In genomic region chr3:40397912-40398311, GRCh38 we compare ENCODE assay signal across 17 cellular contexts. TPM values are rescaled to one million over a fixed set of nuclear protein-coding genes. Genes with fewer than 3 reads are reported as not detected.
"Had no signal": no experiment of that assay in that cellular context is flagged by ENCODE, and none has a peak within 500 bp of the region (broad histone marks: within the 10 kb centered on the region; RNA-seq: fewer than 3 reads in every experiment).

No MANE protein-coding gene starts in this region.

- H3K4me3 Mint-ChIP-seq: effector memory CD8-positive, alpha-beta T cell; naive thymus-derived CD8-positive, alpha-beta T cell; stimulated activated memory B cell treated with anti-CD40 and anti-IgM and Interleukin-4, amounts not matched to agents 10 μg/mL and 1 μg/mL and 100 μg/mL, for 72 hours; stimulated activated naive CD8-positive, alpha-beta T cell treated with anti-CD3 and anti-CD28 coated beads, Interleukin-15, Interleukin-2, amounts not matched to agents 100 ng/mL and 50 ng/mL, for 24 hours had no signal

- H3K4me2 ChIP-seq: hepatocyte had no signal

- H3K9me3 ChIP-seq: esophagus squamous epithelium, tibial artery, upper lobe of right lung, vagina had no signal

- H3K79me2 ChIP-seq: hepatocyte had no signal

- ATAC-seq: effector memory CD8-positive, alpha-beta T cell; left ventricle myocardium superior; naive thymus-derived CD8-positive, alpha-beta T cell; stimulated activated memory B cell treated with anti-CD40 and anti-IgM and Interleukin-4, amounts not matched to agents 10 μg/mL and 1 μg/mL and 100 μg/mL, for 72 hours; upper lobe of right lung had no signal

- DNase-seq: effector memory CD8-positive, alpha-beta T cell; esophagus squamous epithelium; head of caudate nucleus; left colon; left ventricle myocardium superior; mesenchymal stem cell; naive thymus-derived CD8-positive, alpha-beta T cell; stimulated activated CD4-positive, alpha-beta T cell treated with anti-CD3 and anti-CD28 coated beads, Interleukin-4, amount 100 ng/mL, for 1 hour; stimulated activated CD8-positive, alpha-beta memory T cell treated with anti-CD3 and anti-CD28 coated beads, Interleukin-4, amount 100 ng/mL, for 48 hours; tibial artery; upper lobe of right lung had no signal

- H3K27me3 ChIP-seq: esophagus squamous epithelium, hepatocyte, tibial artery, upper lobe of right lung, vagina had no signal

- H3K36me3 ChIP-seq: tibial artery, upper lobe of right lung, vagina had no signal

- H3K27ac Mint-ChIP-seq: effector memory CD8-positive, alpha-beta T cell; naive thymus-derived CD8-positive, alpha-beta T cell; stimulated activated memory B cell treated with anti-CD40 and anti-IgM and Interleukin-4, amounts not matched to agents 10 μg/mL and 1 μg/mL and 100 μg/mL, for 72 hours; stimulated activated naive CD8-positive, alpha-beta T cell treated with anti-CD3 and anti-CD28 coated beads, Interleukin-15, Interleukin-2, amounts not matched to agents 100 ng/mL and 50 ng/mL, for 24 hours had no signal

- H3K4me3 ChIP-seq: esophagus squamous epithelium, hepatocyte, lung, tibial artery, upper lobe of right lung, vagina had no signal

- H2AFZ ChIP-seq: hepatocyte had no signal

- H3K27me3 Mint-ChIP-seq: effector memory CD8-positive, alpha-beta T cell; stimulated activated memory B cell treated with anti-CD40 and anti-IgM and Interleukin-4, amounts not matched to agents 10 μg/mL and 1 μg/mL and 100 μg/mL, for 72 hours; stimulated activated naive CD8-positive, alpha-beta T cell treated with anti-CD3 and anti-CD28 coated beads, Interleukin-15, Interleukin-2, amounts not matched to agents 100 ng/mL and 50 ng/mL, for 24 hours had no signal

- H3K27ac ChIP-seq: esophagus squamous epithelium, hepatocyte, tibial artery, upper lobe of right lung, vagina had no signal

- H3K4me1 Mint-ChIP-seq: naive thymus-derived CD8-positive, alpha-beta T cell; stimulated activated memory B cell treated with anti-CD40 and anti-IgM and Interleukin-4, amounts not matched to agents 10 μg/mL and 1 μg/mL and 100 μg/mL, for 72 hours had no signal

- H3K4me1 ChIP-seq: esophagus squamous epithelium, tibial artery, upper lobe of right lung, vagina had no signal

- H3K9me3 Mint-ChIP-seq: effector memory CD8-positive, alpha-beta T cell; stimulated activated memory B cell treated with anti-CD40 and anti-IgM and Interleukin-4, amounts not matched to agents 10 μg/mL and 1 μg/mL and 100 μg/mL, for 72 hours had no signal

RNA-seq across cellular contexts. Expression of gene ENTPD3, which starts 10.9 kb away (rescaled TPM):
- total RNA-seq: naive thymus-derived CD8-positive, alpha-beta T cell; osteocyte had no signal
- polyA plus RNA-seq: naive thymus-derived CD8-positive, alpha-beta T cell had no signal
